ENCODE assay signal across 16 cellular contexts in the genomic region with DNA sequence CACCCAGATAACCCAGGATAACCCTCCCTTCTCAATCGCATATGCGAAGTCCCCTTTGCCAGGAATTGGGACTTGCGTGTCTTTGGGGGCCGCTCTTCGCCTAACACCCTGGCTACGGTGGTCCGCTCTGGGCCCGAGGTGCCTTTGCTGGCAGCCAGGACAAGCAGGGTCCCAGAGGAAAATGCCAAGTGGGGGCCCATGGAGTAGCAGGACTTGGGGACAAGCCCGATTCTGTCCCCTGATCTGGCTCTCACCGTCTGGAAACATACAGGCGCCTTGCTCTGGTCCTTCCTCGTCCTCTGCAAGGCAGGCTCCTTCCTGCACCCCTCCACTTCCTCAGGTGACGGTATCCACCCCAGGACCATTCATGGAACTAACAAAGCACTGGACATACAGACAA.
"Had no signal": no experiment of that assay in that cellular context is flagged by ENCODE, and none has a peak within 500 bp of the region (broad histone marks: within the 10 kb centered on the region; RNA-seq: fewer than 3 reads in every experiment).

No MANE protein-coding gene starts in this region.

- H3K27me3 ChIP-seq: cardiac muscle cell had no signal

- H3K4me1 Mint-ChIP-seq: activated B cell treated with CpG ODN at 0.5 μM for 24 hours; activated CD4-positive, alpha-beta T cell treated with anti-CD3 and anti-CD28 coated beads, Interleukin-2, amount 10 ng/mL, durations not matched to agents 7 days and 5 days had no signal

- H3K27ac Mint-ChIP-seq: activated B cell treated with CpG ODN at 0.5 μM for 24 hours; activated naive CD4-positive, alpha-beta T cell treated with anti-CD3 and anti-CD28 coated beads for 36 hours; activated T-helper 1 cell treated with anti-CD3 and anti-CD28 coated beads, Interleukin-12 subunit alpha, Interleukin-12 subunit beta, Interleukin-2, Interleukin-4 antibody, amounts not matched to agents 30 ng/mL and 10 ng/mL and 1 ng/mL, durations not matched to agents 14 hours and 24 hours and 36 hours had no signal

- DNase-seq: activated B cell treated with CpG ODN at 0.5 μM for 24 hours; activated CD4-positive, alpha-beta T cell treated with anti-CD3 and anti-CD28 coated beads, Interleukin-2, amount 10 ng/mL, durations not matched to agents 7 days and 5 days; activated CD8-positive, alpha-beta memory T cell treated with anti-CD3 and anti-CD28 coated beads, Interleukin-2, amount 50 U/mL, for 48 hours; activated naive CD4-positive, alpha-beta T cell treated with anti-CD3 and anti-CD28 coated beads for 36 hours; effector CD4-positive, alpha-beta T cell; foreskin keratinocyte; midbrain; stimulated activated CD4-positive, alpha-beta T cell treated with anti-CD3 and anti-CD28 coated beads, Interleukin-4, amount 100 ng/mL, for 24 hours; stimulated activated naive CD8-positive, alpha-beta T cell treated with anti-CD3 and anti-CD28 coated beads, Interleukin-15, Interleukin-2, amounts not matched to agents 100 U/mL and 50 U/mL, for 24 hours; SW 1271 had no signal

- H3K4me1 ChIP-seq: foreskin keratinocyte, parathyroid adenoma had no signal

- H3K36me3 Mint-ChIP-seq: type B pancreatic cell had no signal

- H3K9me3 Mint-ChIP-seq: activated CD4-positive, alpha-beta T cell treated with anti-CD3 and anti-CD28 coated beads, Interleukin-2, amount 10 ng/mL, durations not matched to agents 7 days and 5 days; activated naive CD4-positive, alpha-beta T cell treated with anti-CD3 and anti-CD28 coated beads for 36 hours; activated T-helper 1 cell treated with anti-CD3 and anti-CD28 coated beads, Interleukin-12 subunit alpha, Interleukin-12 subunit beta, Interleukin-2, Interleukin-4 antibody, amounts not matched to agents 30 ng/mL and 10 ng/mL and 1 ng/mL, durations not matched to agents 14 hours and 24 hours and 36 hours; type B pancreatic cell had no signal

- H3K4me3 Mint-ChIP-seq: activated B cell treated with CpG ODN at 0.5 μM for 24 hours; activated CD4-positive, alpha-beta T cell treated with anti-CD3 and anti-CD28 coated beads, Interleukin-2, amount 10 ng/mL, durations not matched to agents 7 days and 5 days; activated naive CD4-positive, alpha-beta T cell treated with anti-CD3 and anti-CD28 coated beads for 36 hours; activated T-helper 1 cell treated with anti-CD3 and anti-CD28 coated beads, Interleukin-12 subunit alpha, Interleukin-12 subunit beta, Interleukin-2, Interleukin-4 antibody, amounts not matched to agents 30 ng/mL and 10 ng/mL and 1 ng/mL, durations not matched to agents 14 hours and 24 hours and 36 hours; type B pancreatic cell had no signal

- H3K4me3 ChIP-seq: cardiac muscle cell, coronary artery had no signal

- H3K36me3 ChIP-seq: cardiac muscle cell, neutrophil had no signal

- H3K9me3 ChIP-seq: neutrophil had no signal

- H3K27ac ChIP-seq: cardiac muscle cell, coronary artery, foreskin keratinocyte, neutrophil, parathyroid adenoma had no signal
